In genomic region chr14:50002926-50003212, GRCh38 we compare ENCODE assay signal across 8 cellular contexts.
DNase-seq lines count a peak whose midpoint lies in the region; ATAC-seq and TF ChIP-seq lines count a peak whose summit lies in the region.

No MANE protein-coding gene starts in this region.

- H3K36me3 ChIP-seq in GM23248 (ENCODE audit: low read depth): no peaks in the 10 kb centered on the region
- no peaks in the 10 kb centered on the region for H3K36me3 ChIP-seq in WERI-Rb-1
- H3K36me3 ChIP-seq in gastrocnemius medialis: no peaks in the 10 kb centered on the region

- DNase-seq in GM23248 (no peak), WERI-Rb-1 (no peak), foreskin fibroblast (no peak), gastrocnemius medialis (no peak), NCI-H510A (lab: John Stamatoyannopoulos, UW) (no peak), NCI-H345 treated with DMSO at 0.1 percent for 48 hours (lab: John Stamatoyannopoulos, UW; ENCODE audit: unreplicated experiment) (no peak)

- peaks cover 60% of the 10 kb centered on the region for H3K4me1 ChIP-seq in GM23248 (ENCODE audit: insufficient read depth)
- H3K4me1 ChIP-seq in gastrocnemius medialis: peaks cover 48 to 55% of the 10 kb centered on the region in 2 donors

- H3K79me2 ChIP-seq in GM23248 (ENCODE audit: insufficient read depth): no peaks in the 10 kb centered on the region

- TF ChIP-seq CTCF in WERI-Rb-1 (IDR thresholded peaks at IDR 0.05; ENCODE audit: low read depth, low read length) (no peak), foreskin fibroblast (IDR thresholded peaks at IDR 0.05; ENCODE audit: low read depth, low read length) (no peak), gastrocnemius medialis (IDR thresholded peaks at IDR 0.05 in 4 of 5, conservative IDR thresholded peaks at IDR 0.05 in 1 of 5) (no peak)

- no peak for TF ChIP-seq POLR2A in gastrocnemius medialis (IDR thresholded peaks at IDR 0.05)

- peak overlapping the region; percentile 84 for H3K9ac ChIP-seq in GM23248

- H2AFZ ChIP-seq in GM23248: peak overlapping the region; percentile 77

- H4K20me1 ChIP-seq in GM23248 (ENCODE audit: insufficient read depth): no peaks in the 10 kb centered on the region

- ATAC-seq in gastrocnemius medialis (no peak), GM18498 (IDR thresholded peaks at IDR 0.05; ENCODE audit: unreplicated experiment) (no peak), HG03280 (IDR thresholded peaks at IDR 0.05; ENCODE audit: unreplicated experiment) (no peak)

- H3F3A ChIP-seq in GM23248 (ENCODE audit: insufficient read depth): peaks cover 54% of the 10 kb centered on the region

- H3K9me3 ChIP-seq in GM23248 (ENCODE audit: low read depth): no peaks in the 10 kb centered on the region
- no peaks in the 10 kb centered on the region for H3K9me3 ChIP-seq in WERI-Rb-1 (ENCODE audit: severe bottlenecking)
- H3K9me3 ChIP-seq in gastrocnemius medialis: no peaks in the 10 kb centered on the region

- H3K27me3 ChIP-seq in GM23248 (replicated peaks; ENCODE audit: insufficient read depth) (no peaks in the 10 kb centered on the region), WERI-Rb-1 (ENCODE audit: insufficient read depth, low read depth, severe bottlenecking) (no peaks in the 10 kb centered on the region), gastrocnemius medialis (no peaks in the 10 kb centered on the region)

- H3K4me2 ChIP-seq in GM23248 (ENCODE audit: unreplicated experiment): peak overlapping the region; percentile 78

- H3K27ac ChIP-seq in GM23248 (peak overlapping the region; percentile 92), WERI-Rb-1 (no peak overlapping the region), gastrocnemius medialis (peak overlapping the region; percentile 93 to 97 (median 94))

- H3K9me2 ChIP-seq in GM23248 (ENCODE audit: insufficient read depth): no peaks in the 10 kb centered on the region

- intact Hi-C loops in gastrocnemius medialis (cut with DNase I; ENCODE audit: low total_unique reads): loop anchor here (5.0 kb wide), 1 partner anchor 104 kb away; no protein-coding TSS in a partner anchor

- peak overlapping the region; percentile 67 for H3K4me3 ChIP-seq in GM23248
- H3K4me3 ChIP-seq in WERI-Rb-1 (ENCODE audit: low read depth, low read length): peak overlapping the region; percentile 63
- H3K4me3 ChIP-seq in foreskin fibroblast (ENCODE audit: low read depth in 1 of 2, low read length in 2 of 2): peak overlapping the region; percentile 48 to 64
- peak overlapping the region; percentile 56 to 72 (median 64) for H3K4me3 ChIP-seq in gastrocnemius medialis

- in situ Hi-C loops in GM23248 (cut with MboI): no loop called here
- in situ Hi-C loops in gastrocnemius medialis (cut with MboI; ENCODE audit: low sequenced_read_pairs in 4 of 4): loop anchor here in 2 of 4 donors (5.0 to 10.0 kb wide), 3 partner anchors 106 to 138 kb away; partner anchors contain the start of gene ARF6 (in 1 of the 2)

- 12 to 13% methylated on average over 7 of the region's 7 CpGs for WGBS in GM23248 (ENCODE audit: low coverage in 1 of 2, low lambda C conversion rate in 2 of 2, missing lambda C conversion rate in 2 of 2), 2 experiments
